Comparison of ENCODE assay signal across 29 cellular contexts in the genomic region with DNA sequence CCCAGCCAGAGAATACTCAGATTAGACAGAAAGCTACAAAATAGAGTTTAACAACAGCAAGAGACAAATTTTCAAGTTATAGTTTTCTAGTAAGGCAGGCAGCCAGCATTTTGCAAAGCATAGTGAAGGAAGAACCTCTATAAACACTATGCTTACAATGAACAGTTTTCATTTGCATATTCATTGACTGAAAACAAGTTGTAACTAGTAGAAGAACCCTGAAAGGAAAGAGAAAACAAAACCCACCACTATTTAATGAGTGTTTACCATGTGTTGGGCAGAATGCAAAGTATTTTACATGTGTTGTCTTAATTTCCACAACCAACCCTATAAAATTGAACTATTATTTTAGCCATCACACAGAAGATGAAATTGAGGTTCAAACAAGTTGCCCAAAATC.
"Had no signal": no experiment of that assay in that cellular context is flagged by ENCODE, and none has a peak within 500 bp of the region (broad histone marks: within the 10 kb centered on the region; RNA-seq: fewer than 3 reads in every experiment).

No MANE protein-coding gene starts in this region.

- H3K9me3 Mint-ChIP-seq: activated CD4-positive, alpha-beta memory T cell treated with anti-CD3 and anti-CD28 coated beads, Interleukin-2, amount 10 ng/mL, durations not matched to agents 7 days and 5 days; activated CD4-positive, alpha-beta T cell treated with anti-CD3 and anti-CD28 coated beads, Interleukin-2, amount 10 ng/mL, durations not matched to agents 24 days and 14 days; activated T-cell treated with anti-CD3 and anti-CD28 coated beads, Interleukin-2, amount 50 U/mL, for 24 hours; central memory CD8-positive, alpha-beta T cell; endodermal cell; T-helper 2 cell treated with Interferon-gamma antibody and Interleukin-4, amounts not matched to agents 5 μg/mL and 100 μg/mL, for 36 hours had no signal

- DNase-seq: activated CD4-positive, alpha-beta memory T cell treated with anti-CD3 and anti-CD28 coated beads, Interleukin-2, amount 10 ng/mL, durations not matched to agents 7 days and 5 days; activated CD4-positive, alpha-beta T cell treated with anti-CD3 and anti-CD28 coated beads for 36 hours; activated CD4-positive, alpha-beta T cell treated with anti-CD3 and anti-CD28 coated beads, Interleukin-2, amount 10 ng/mL, durations not matched to agents 24 days and 14 days; activated CD4-positive, alpha-beta T cell treated with anti-CD3 and anti-CD28 coated beads, Interleukin-2, amount 50 U/mL, for 4 hours; activated CD4-positive, CD25-positive, alpha-beta regulatory T cell; activated CD4-positive, CD25-positive, alpha-beta regulatory T cell treated with anti-CD3 and anti-CD28 coated beads, Interleukin-2, amount 50 U/mL, for 72 hours; activated CD8-positive, alpha-beta memory T cell treated with anti-CD3 and anti-CD28 coated beads, Interleukin-2, amount 50 U/mL, for 48 hours; activated effector memory CD4-positive, alpha-beta T cell treated with Interleukin-2 at 50 U/mL for 16 hours; activated gamma-delta T cell treated with Interleukin-2 at 50 U/mL for 16 hours; activated naive CD4-positive, alpha-beta T cell treated with anti-CD3 and anti-CD28 coated beads, Interleukin-2, amount 50 U/mL, for 16 hours; activated naive CD4-positive, alpha-beta T cell treated with Interleukin-2 at 50 U/mL for 16 hours; activated T-cell treated with anti-CD3 and anti-CD28 coated beads for 4 hours; activated T-cell treated with anti-CD3 and anti-CD28 coated beads, Interleukin-2, amount 50 U/mL, for 24 hours; activated T-cell treated with anti-CD3 and anti-CD28 coated beads, Interleukin-2, amount 50 U/mL, for 72 hours; amniotic stem cell; anterior cingulate cortex; brain microvascular endothelial cell; dorsolateral prefrontal cortex; effector memory CD4-positive, alpha-beta T cell; endodermal cell; foreskin fibroblast; glutamatergic neuron; heart left ventricle; hypothalamus had no signal

- H3K36me3 Mint-ChIP-seq: activated naive CD8-positive, alpha-beta T cell had no signal

- H3K27ac Mint-ChIP-seq: activated CD4-positive, alpha-beta memory T cell treated with anti-CD3 and anti-CD28 coated beads, Interleukin-2, amount 10 ng/mL, durations not matched to agents 7 days and 5 days; activated CD4-positive, alpha-beta T cell treated with anti-CD3 and anti-CD28 coated beads for 36 hours; activated CD4-positive, alpha-beta T cell treated with anti-CD3 and anti-CD28 coated beads, Interleukin-2, amount 10 ng/mL, durations not matched to agents 24 days and 14 days; activated naive CD8-positive, alpha-beta T cell; activated T-cell treated with anti-CD3 and anti-CD28 coated beads, Interleukin-2, amount 50 U/mL, for 24 hours; activated T-cell treated with anti-CD3 and anti-CD28 coated beads, Interleukin-2, amount 50 U/mL, for 72 hours; dendritic cell treated with granulocyte-macrophage colony-stimulating factor and Interleukin-4, amounts not matched to agents 40 ng/mL and 50 ng/mL, for 4 days; endodermal cell; T-helper 2 cell treated with Interferon-gamma antibody and Interleukin-4, amounts not matched to agents 5 μg/mL and 100 μg/mL, for 36 hours had no signal

- H3K4me3 Mint-ChIP-seq: activated CD4-positive, alpha-beta memory T cell treated with anti-CD3 and anti-CD28 coated beads, Interleukin-2, amount 10 ng/mL, durations not matched to agents 7 days and 5 days; activated CD4-positive, alpha-beta T cell treated with anti-CD3 and anti-CD28 coated beads for 36 hours; activated CD4-positive, alpha-beta T cell treated with anti-CD3 and anti-CD28 coated beads, Interleukin-2, amount 10 ng/mL, durations not matched to agents 24 days and 14 days; activated naive CD8-positive, alpha-beta T cell; activated T-cell treated with anti-CD3 and anti-CD28 coated beads, Interleukin-2, amount 50 U/mL, for 24 hours; activated T-cell treated with anti-CD3 and anti-CD28 coated beads, Interleukin-2, amount 50 U/mL, for 72 hours; central memory CD8-positive, alpha-beta T cell; dendritic cell treated with granulocyte-macrophage colony-stimulating factor and Interleukin-4, amounts not matched to agents 40 ng/mL and 50 ng/mL, for 4 days; endodermal cell; T-helper 2 cell treated with Interferon-gamma antibody and Interleukin-4, amounts not matched to agents 5 μg/mL and 100 μg/mL, for 36 hours had no signal

- ATAC-seq: activated CD4-positive, alpha-beta T cell treated with anti-CD3 and anti-CD28 coated beads for 36 hours; activated T-cell treated with anti-CD3 and anti-CD28 coated beads, Interleukin-2, amount 50 U/mL, for 72 hours; esophagus mucosa; heart left ventricle had no signal

- H3K27me3 Mint-ChIP-seq: activated CD4-positive, alpha-beta memory T cell treated with anti-CD3 and anti-CD28 coated beads, Interleukin-2, amount 10 ng/mL, durations not matched to agents 7 days and 5 days; activated CD4-positive, alpha-beta T cell treated with anti-CD3 and anti-CD28 coated beads for 36 hours; activated CD4-positive, alpha-beta T cell treated with anti-CD3 and anti-CD28 coated beads, Interleukin-2, amount 10 ng/mL, durations not matched to agents 24 days and 14 days; activated naive CD8-positive, alpha-beta T cell; activated T-cell treated with anti-CD3 and anti-CD28 coated beads, Interleukin-2, amount 50 U/mL, for 24 hours; dendritic cell treated with granulocyte-macrophage colony-stimulating factor and Interleukin-4, amounts not matched to agents 40 ng/mL and 50 ng/mL, for 4 days had no signal

- H3K4me1 Mint-ChIP-seq: activated CD4-positive, alpha-beta memory T cell treated with anti-CD3 and anti-CD28 coated beads, Interleukin-2, amount 10 ng/mL, durations not matched to agents 7 days and 5 days; activated CD4-positive, alpha-beta T cell treated with anti-CD3 and anti-CD28 coated beads for 36 hours; activated CD4-positive, alpha-beta T cell treated with anti-CD3 and anti-CD28 coated beads, Interleukin-2, amount 10 ng/mL, durations not matched to agents 24 days and 14 days; central memory CD8-positive, alpha-beta T cell; endodermal cell had no signal
